Comparison of ENCODE assay signal across 8 cellular contexts in the genomic region with DNA sequence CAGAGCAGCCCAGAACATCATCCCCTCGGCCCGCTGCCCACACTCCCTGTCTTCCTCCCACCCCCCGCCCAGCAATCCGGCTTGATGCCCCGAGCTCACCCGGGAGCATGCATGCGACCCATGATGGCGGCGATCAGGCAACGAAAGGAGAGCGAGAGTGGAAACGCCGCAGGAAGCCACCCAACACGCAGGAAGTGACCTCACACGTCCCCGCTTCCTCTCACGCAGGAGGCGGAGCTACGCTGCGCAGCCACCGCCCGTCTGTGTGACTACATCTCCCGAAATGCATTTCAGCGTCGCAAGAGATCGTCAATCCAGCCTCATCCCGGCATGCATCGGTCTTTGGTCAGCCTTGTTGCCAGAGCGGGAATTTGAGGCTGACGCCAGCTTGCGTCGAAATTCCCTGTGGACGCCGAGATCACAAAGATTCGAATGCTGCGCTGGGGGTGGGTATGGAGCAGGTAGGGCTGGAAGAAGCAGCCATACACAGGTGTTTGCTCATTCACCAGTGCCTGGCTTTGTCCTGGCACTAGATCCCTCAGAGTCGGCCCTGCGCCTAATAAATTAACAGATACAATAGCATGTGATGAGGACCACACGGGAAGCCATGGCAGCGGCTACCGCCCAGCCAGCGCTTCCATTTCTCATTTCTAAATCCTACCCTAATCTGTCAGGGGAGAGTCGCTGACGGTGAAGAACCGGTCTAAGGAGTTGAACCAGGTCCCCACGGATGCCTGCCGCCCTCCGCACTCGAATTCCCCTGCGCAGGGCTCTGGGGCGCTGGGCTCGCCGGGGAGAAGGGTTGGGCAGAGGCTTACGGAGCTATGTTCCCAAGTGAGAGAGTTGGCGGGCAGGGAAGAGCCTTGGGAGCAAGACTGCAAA. TPM values are rescaled to one million over a fixed set of nuclear protein-coding genes. Genes with fewer than 3 reads are reported as not detected.
DNase-seq lines count a peak whose midpoint lies in the region; ATAC-seq, FAIRE-seq and TF ChIP-seq lines count a peak whose summit lies in the region.

A gene (minus strand): TSS at position 148 of the 882 bp plus-strand sequence. CDS start 26 bp downstream, at position 122.

- peaks cover 43% of the 10 kb centered on the region for H3K79me2 ChIP-seq in mammary epithelial cell (ENCODE audit: insufficient read depth, low read length)

- H3K27me3 ChIP-seq in WERI-Rb-1 (ENCODE audit: insufficient read depth, low read depth, severe bottlenecking) (no peaks in the 10 kb centered on the region), mammary epithelial cell (ENCODE audit: insufficient read depth, low read length) (no peaks in the 10 kb centered on the region), small intestine (ENCODE audit: control insufficient read depth in 2 of 2, insufficient read depth in 2 of 2, low read length in 2 of 2) (no peaks in the 10 kb centered on the region)

- CTCF ChIA-PET in mammary epithelial cell (lab: Charles Lee; ENCODE audit: low non-redundant PET), result interaction anchor here (0.7 kb wide), 1 partner anchor 81 kb away, joined by 4 read pairs; no protein-coding TSS in a partner anchor

- no peaks in the 10 kb centered on the region for H4K20me1 ChIP-seq in mammary epithelial cell (ENCODE audit: insufficient read depth, low read length)

- in situ Hi-C loops in ACHN (cut with HindIII; ENCODE audit: low pct_ligation_motif_present, low pct_unique_long_range_greater_than_20kb, low sequenced_read_pairs), result no loop called here
- in situ Hi-C loops in mammary epithelial cell (cut with MboI; ENCODE audit: low sequenced_read_pairs in 2 of 2), result no loop called here

- dilution Hi-C loops in mammary epithelial cell (cut with HindIII; ENCODE audit: low sequenced_read_pairs), result no loop called here

- BruUV-seq in mammary epithelial cell (replicated peaks; lab: Mats Ljungman, UMichigan), result TSS peak; percentile 83

- H3K27ac ChIP-seq in WERI-Rb-1 (peak within 1 kb of the TSS; percentile 83), mammary epithelial cell (ENCODE audit: insufficient read depth, low read depth, low read length) (peak within 1 kb of the TSS; percentile 86), small intestine (ENCODE audit: low read depth in 1 of 2, low read length in 1 of 2) (peak within 1 kb of the TSS; percentile 88 to 95)

- WGBS in mammary epithelial cell (ENCODE audit: low coverage, missing lambda C conversion rate), result 2% methylated on average over 16 of the region's 55 CpGs
- WGBS in small intestine, 3 donors, result 0% methylated on average over 55 of the region's 55 CpGs

- H3K9ac ChIP-seq in mammary epithelial cell (ENCODE audit: insufficient read depth, low read length), result peak within 1 kb of the TSS; percentile 94

- DNase-seq in ACHN, result peak; percentile 98
- DNase-seq in NCI-H2227 (lab: John Stamatoyannopoulos, UW; ENCODE audit: unreplicated experiment), result peak; percentile 99
- peak; percentile 97 for DNase-seq in WERI-Rb-1
- peak; percentile 99 for DNase-seq in mammary epithelial cell
- DNase-seq in iPS-NIHi11 (ENCODE audit: low spot score), result peak; percentile 96
- peak; percentile 99 for DNase-seq in small intestine

- H3K9me3 ChIP-seq in WERI-Rb-1 (ENCODE audit: severe bottlenecking) (no peaks in the 10 kb centered on the region), mammary epithelial cell (replicated peaks; ENCODE audit: insufficient read depth, low read length) (no peaks in the 10 kb centered on the region), small intestine (ENCODE audit: control insufficient read depth, low read depth) (no peaks in the 10 kb centered on the region)

- FAIRE-seq in small intestine (lab: Jason Lieb, UNC), result no peak

- intact Hi-C loops in mammary epithelial cell (cut with micrococcal nuclease), result loop anchor here (5.0 to 10.0 kb wide), 4 partner anchors 130 to 277 kb away; a partner anchor contains a TSS

- peak within 1 kb of the TSS; percentile 86 for H2AFZ ChIP-seq in mammary epithelial cell (ENCODE audit: low read depth, low read length)

- H3K36me3 ChIP-seq in WERI-Rb-1 (peaks cover 40% of the 10 kb centered on the region), mammary epithelial cell (ENCODE audit: insufficient read depth, low read length) (peaks cover 25% of the 10 kb centered on the region), small intestine (ENCODE audit: control insufficient read depth in 2 of 2, insufficient read depth in 2 of 2, low read length in 2 of 2) (peaks cover 4 to 8% of the 10 kb centered on the region in 2 donors)

- no peak for TF ChIP-seq CTCF in WERI-Rb-1 (IDR thresholded peaks at IDR 0.05; ENCODE audit: low read depth, low read length)
- TF ChIP-seq CTCF in mammary epithelial cell (conservative IDR thresholded peaks at IDR 0.05 in 1 of 2, IDR thresholded peaks at IDR 0.05 in 1 of 2; ENCODE audit: extremely low read depth in 1 of 2, insufficient read depth in 1 of 2, low read depth in 1 of 2, low read length in 2 of 2), result no peak

- peak within 1 kb of the TSS; percentile 78 for H3K4me2 ChIP-seq in mammary epithelial cell (ENCODE audit: insufficient read depth, low read depth, low read length)

- H3K4me3 ChIP-seq in WERI-Rb-1 (ENCODE audit: low read depth, low read length) (peak within 1 kb of the TSS; percentile 87), mammary epithelial cell (replicated peaks in 1 of 3; ENCODE audit: insufficient read depth in 1 of 3, low read depth in 2 of 3, low read length in 3 of 3) (peak within 1 kb of the TSS; percentile 69 to 89 (median 81)), small intestine (ENCODE audit: low read depth in 1 of 2, low read length in 2 of 2) (peak within 1 kb of the TSS; percentile 89 to 99)

- H3K4me1 ChIP-seq in mammary epithelial cell (ENCODE audit: insufficient read depth, low read length) (peaks cover 25% of the 10 kb centered on the region), small intestine (ENCODE audit: control insufficient read depth in 2 of 2, insufficient read depth in 1 of 2, low read depth in 1 of 2, low read length in 1 of 2) (peaks cover 0 to 8% of the 10 kb centered on the region in 2 donors)

- ATAC-seq in GM18873 (IDR thresholded peaks at IDR 0.05; ENCODE audit: low FRiP score, unreplicated experiment) (peak; percentile 98), HG03139 (IDR thresholded peaks at IDR 0.05; ENCODE audit: unreplicated experiment) (peak; percentile 96)

RNA-seq across cellular contexts. Expression of the gene that starts here (rescaled TPM):
- 100 to 1,000 TPM; 475 to 878 TPM for total RNA-seq in mammary epithelial cell
- polyA plus RNA-seq in mammary epithelial cell, result 1,238 TPM
- 513 TPM for polyA minus RNA-seq in mammary epithelial cell
- 1,000 to 10,000 TPM; 1,373 to 2,727 (median 2,293) TPM for polyA plus RNA-seq in small intestine

Comparison
In these comparisons a context has a peak if more than half of its experiments do, and no peak if none do; other contexts are left out.
1. Peak in every context shown above with its lines: DNase-seq, ATAC-seq, H3K4me3 ChIP-seq and H3K27ac ChIP-seq.